ENCODE assay signal across 1 cellular context in genomic region chr6:87340230-87340629, GRCh38.
TF ChIP-seq lines count a peak whose summit lies in the region.

No MANE protein-coding gene starts in this region.

TF ChIP-seq in K562, 482 proteins besides CTCF, POLR2A, EP300 and RAD21 (continued from another document and continues in another):
- TF ChIP-seq, protein P1, sequence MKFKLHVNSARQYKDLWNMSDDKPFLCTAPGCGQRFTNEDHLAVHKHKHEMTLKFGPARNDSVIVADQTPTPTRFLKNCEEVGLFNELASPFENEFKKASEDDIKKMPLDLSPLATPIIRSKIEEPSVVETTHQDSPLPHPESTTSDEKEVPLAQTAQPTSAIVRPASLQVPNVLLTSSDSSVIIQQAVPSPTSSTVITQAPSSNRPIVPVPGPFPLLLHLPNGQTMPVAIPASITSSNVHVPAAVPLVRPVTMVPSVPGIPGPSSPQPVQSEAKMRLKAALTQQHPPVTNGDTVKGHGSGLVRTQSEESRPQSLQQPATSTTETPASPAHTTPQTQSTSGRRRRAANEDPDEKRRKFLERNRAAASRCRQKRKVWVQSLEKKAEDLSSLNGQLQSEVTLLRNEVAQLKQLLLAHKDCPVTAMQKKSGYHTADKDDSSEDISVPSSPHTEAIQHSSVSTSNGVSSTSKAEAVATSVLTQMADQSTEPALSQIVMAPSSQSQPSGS (CRISPR knock-in tag; IDR thresholded peaks at IDR 0.05): no peak
- TF ChIP-seq PKNOX1 (IDR thresholded peaks at IDR 0.05) (peak; percentile 61), SRSF9 (IDR thresholded peaks at IDR 0.05; ENCODE audit: borderline replicate concordance, low read depth, low read length) (no peak), RHOXF2B (CRISPR knock-in tag; conservative IDR thresholded peaks at IDR 0.05) (no peak), L3MBTL2 (IDR thresholded peaks at IDR 0.05) (peak; percentile 44; the same call in 1 of the 2 replicates), SRSF3 (IDR thresholded peaks at IDR 0.05; ENCODE audit: insufficient read depth, low read length) (no peak), ZNF263 (CRISPR knock-in tag; IDR thresholded peaks at IDR 0.05; ENCODE audit: borderline replicate concordance) (no peak), MEIS2 (IDR thresholded peaks at IDR 0.05; ENCODE audit: partially characterized antibody) (peak; percentile 92), TBP (optimal IDR thresholded peaks at IDR 0.05; ENCODE audit: low read depth, low read length) (no peak), CBFA2T3 (IDR thresholded peaks at IDR 0.05) (peak; percentile 6; the same call in 1 of the 2 replicates), BRCA1 (IDR thresholded peaks at IDR 0.05) (no peak), BRCA1 (CRISPR knock-in tag; IDR thresholded peaks at IDR 0.05) (no peak), POLR2H (tag; IDR thresholded peaks at IDR 0.05; ENCODE audit: low read depth) (peak; percentile 47; the same call in 1 of the 2 replicates), PHB (CRISPR knock-in tag; IDR thresholded peaks at IDR 0.05) (no peak), KAT7 (CRISPR knock-in tag; IDR thresholded peaks at IDR 0.05; ENCODE audit: borderline replicate concordance) (no peak), NRF1 (conservative IDR thresholded peaks at IDR 0.05 in 1 of 2, IDR thresholded peaks at IDR 0.05 in 1 of 2) (no peak), ZNF778 (CRISPR knock-in tag; IDR thresholded peaks at IDR 0.05) (no peak), CBFA2T2 (conservative IDR thresholded peaks at IDR 0.05) (no peak), SMAD1 (IDR thresholded peaks at IDR 0.05; ENCODE audit: low read depth, low read length, partially characterized antibody) (no peak), KLF6 (CRISPR knock-in tag; IDR thresholded peaks at IDR 0.05; ENCODE audit: borderline replicate concordance) (no peak), HNRNPUL1 (IDR thresholded peaks at IDR 0.05; ENCODE audit: low read length) (no peak), ZNF444 (CRISPR knock-in tag; IDR thresholded peaks at IDR 0.05) (no peak), ZBTB11 (CRISPR knock-in tag; IDR thresholded peaks at IDR 0.05) (0 out of 6 replicates have a peak, but pooled peaks of 1 of the 3 experiments have one; percentile 7), THRAP3 (IDR thresholded peaks at IDR 0.05; ENCODE audit: borderline replicate concordance) (no peak), ILK (tag; IDR thresholded peaks at IDR 0.05; ENCODE audit: borderline replicate concordance, low read depth) (no peak), SMARCE1 (IDR thresholded peaks at IDR 0.05) (no peak), MAZ (CRISPR knock-in tag; conservative IDR thresholded peaks at IDR 0.05 in 1 of 2, IDR thresholded peaks at IDR 0.05 in 1 of 2) (no peak), RBM39 (optimal IDR thresholded peaks at IDR 0.05; ENCODE audit: low read depth, low read length) (no peak), TFAM (CRISPR knock-in tag; conservative IDR thresholded peaks at IDR 0.05) (no peak), KDM5B (IDR thresholded peaks at IDR 0.05; ENCODE audit: insufficient replicate concordance, low read depth, low read length) (no peak), FIP1L1 (IDR thresholded peaks at IDR 0.05; ENCODE audit: low read depth, low read length, poor library complexity, severe bottlenecking) (no peak), SRSF7 (optimal IDR thresholded peaks at IDR 0.05; ENCODE audit: low read depth, low read length) (no peak), PRDM10 (IDR thresholded peaks at IDR 0.05; ENCODE audit: partially characterized antibody) (no peak), ZNF584 (CRISPR knock-in tag; IDR thresholded peaks at IDR 0.05; ENCODE audit: low read depth) (no peak), TCF15 (CRISPR knock-in tag; IDR thresholded peaks at IDR 0.05) (no peak), RB1 (IDR thresholded peaks at IDR 0.05; ENCODE audit: low read depth) (no peak), ZNF75A (CRISPR knock-in tag; IDR thresholded peaks at IDR 0.05) (no peak), PCBP2 (IDR thresholded peaks at IDR 0.05; ENCODE audit: low read depth, low read length, poor library complexity, severe bottlenecking) (no peak), ILF3 (IDR thresholded peaks at IDR 0.05; ENCODE audit: borderline replicate concordance) (no peak)
- TF ChIP-seq, protein P2, sequence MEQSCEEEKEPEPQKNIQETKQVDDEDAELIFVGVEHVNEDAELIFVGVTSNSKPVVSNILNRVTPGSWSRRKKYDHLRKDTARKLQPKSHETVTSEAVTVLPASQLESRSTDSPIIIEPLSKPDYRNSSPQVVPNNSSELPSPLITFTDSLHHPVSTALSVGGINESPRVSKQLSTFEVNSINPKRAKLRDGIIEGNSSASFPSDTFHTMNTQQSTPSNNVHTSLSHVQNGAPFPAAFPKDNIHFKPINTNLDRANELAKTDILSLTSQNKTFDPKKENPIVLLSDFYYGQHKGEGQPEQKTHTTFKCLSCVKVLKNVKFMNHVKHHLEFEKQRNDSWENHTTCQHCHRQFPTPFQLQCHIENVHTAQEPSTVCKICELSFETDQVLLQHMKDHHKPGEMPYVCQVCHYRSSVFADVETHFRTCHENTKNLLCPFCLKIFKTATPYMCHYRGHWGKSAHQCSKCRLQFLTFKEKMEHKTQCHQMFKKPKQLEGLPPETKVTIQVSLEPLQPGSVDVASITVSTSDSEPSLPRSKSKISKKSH (CRISPR knock-in tag; IDR thresholded peaks at IDR 0.05): no peak
- TF ChIP-seq, protein P3, sequence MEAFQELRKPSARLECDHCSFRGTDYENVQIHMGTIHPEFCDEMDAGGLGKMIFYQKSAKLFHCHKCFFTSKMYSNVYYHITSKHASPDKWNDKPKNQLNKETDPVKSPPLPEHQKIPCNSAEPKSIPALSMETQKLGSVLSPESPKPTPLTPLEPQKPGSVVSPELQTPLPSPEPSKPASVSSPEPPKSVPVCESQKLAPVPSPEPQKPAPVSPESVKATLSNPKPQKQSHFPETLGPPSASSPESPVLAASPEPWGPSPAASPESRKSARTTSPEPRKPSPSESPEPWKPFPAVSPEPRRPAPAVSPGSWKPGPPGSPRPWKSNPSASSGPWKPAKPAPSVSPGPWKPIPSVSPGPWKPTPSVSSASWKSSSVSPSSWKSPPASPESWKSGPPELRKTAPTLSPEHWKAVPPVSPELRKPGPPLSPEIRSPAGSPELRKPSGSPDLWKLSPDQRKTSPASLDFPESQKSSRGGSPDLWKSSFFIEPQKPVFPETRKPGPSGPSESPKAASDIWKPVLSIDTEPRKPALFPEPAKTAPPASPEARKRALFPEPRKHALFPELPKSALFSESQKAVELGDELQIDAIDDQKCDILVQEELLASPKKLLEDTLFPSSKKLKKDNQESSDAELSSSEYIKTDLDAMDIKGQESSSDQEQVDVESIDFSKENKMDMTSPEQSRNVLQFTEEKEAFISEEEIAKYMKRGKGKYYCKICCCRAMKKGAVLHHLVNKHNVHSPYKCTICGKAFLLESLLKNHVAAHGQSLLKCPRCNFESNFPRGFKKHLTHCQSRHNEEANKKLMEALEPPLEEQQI (IDR thresholded peaks at IDR 0.05): no peak
- TF ChIP-seq, protein P4, sequence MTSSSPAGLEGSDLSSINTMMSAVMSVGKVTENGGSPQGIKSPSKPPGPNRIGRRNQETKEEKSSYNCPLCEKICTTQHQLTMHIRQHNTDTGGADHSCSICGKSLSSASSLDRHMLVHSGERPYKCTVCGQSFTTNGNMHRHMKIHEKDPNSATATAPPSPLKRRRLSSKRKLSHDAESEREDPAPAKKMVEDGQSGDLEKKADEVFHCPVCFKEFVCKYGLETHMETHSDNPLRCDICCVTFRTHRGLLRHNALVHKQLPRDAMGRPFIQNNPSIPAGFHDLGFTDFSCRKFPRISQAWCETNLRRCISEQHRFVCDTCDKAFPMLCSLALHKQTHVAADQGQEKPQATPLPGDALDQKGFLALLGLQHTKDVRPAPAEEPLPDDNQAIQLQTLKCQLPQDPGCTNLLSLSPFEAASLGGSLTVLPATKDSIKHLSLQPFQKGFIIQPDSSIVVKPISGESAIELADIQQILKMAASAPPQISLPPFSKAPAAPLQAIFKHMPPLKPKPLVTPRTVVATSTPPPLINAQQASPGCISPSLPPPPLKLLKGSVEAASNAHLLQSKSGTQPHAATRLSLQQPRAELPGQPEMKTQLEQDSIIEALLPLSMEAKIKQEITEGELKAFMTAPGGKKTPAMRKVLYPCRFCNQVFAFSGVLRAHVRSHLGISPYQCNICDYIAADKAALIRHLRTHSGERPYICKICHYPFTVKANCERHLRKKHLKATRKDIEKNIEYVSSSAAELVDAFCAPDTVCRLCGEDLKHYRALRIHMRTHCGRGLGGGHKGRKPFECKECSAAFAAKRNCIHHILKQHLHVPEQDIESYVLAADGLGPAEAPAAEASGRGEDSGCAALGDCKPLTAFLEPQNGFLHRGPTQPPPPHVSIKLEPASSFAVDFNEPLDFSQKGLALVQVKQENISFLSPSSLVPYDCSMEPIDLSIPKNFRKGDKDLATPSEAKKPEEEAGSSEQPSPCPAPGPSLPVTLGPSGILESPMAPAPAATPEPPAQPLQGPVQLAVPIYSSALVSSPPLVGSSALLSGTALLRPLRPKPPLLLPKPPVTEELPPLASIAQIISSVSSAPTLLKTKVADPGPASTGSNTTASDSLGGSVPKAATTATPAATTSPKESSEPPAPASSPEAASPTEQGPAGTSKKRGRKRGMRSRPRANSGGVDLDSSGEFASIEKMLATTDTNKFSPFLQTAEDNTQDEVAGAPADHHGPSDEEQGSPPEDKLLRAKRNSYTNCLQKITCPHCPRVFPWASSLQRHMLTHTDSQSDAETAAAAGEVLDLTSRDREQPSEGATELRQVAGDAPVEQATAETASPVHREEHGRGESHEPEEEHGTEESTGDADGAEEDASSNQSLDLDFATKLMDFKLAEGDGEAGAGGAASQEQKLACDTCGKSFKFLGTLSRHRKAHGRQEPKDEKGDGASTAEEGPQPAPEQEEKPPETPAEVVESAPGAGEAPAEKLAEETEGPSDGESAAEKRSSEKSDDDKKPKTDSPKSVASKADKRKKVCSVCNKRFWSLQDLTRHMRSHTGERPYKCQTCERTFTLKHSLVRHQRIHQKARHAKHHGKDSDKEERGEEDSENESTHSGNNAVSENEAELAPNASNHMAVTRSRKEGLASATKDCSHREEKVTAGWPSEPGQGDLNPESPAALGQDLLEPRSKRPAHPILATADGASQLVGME (CRISPR knock-in tag; IDR thresholded peaks at IDR 0.05): no peak
